26 cellular contexts compared by ENCODE assay signal in the genomic region with DNA sequence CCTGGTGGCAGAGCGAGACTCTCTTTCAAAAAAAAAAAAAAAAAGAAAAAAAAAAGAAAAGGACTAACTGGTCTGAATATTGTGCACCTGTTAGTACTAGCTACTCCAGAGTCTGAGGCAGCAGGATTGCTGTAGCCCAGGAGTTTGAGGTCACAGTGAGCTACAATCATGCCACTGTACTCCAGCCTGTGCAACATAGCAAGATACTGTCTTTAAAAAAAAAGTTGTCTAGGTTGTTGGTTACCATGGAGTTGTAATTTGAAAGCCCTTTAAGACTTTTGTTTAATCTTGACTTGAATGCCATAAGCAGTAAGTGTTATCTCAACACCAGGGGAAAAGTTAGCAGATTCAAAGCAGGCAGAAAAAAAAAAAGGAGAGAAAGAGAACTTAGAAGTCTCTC. TPM values are rescaled to one million over a fixed set of nuclear protein-coding genes. Genes with fewer than 3 reads are reported as not detected.
DNase-seq lines count a peak whose midpoint lies in the region; ATAC-seq and TF ChIP-seq lines count a peak whose summit lies in the region.
"Had no signal": no experiment of that assay in that cellular context is flagged by ENCODE, and none has a peak within 500 bp of the region (broad histone marks: within the 10 kb centered on the region; RNA-seq: fewer than 3 reads in every experiment).

No MANE protein-coding gene starts in this region.

- H3K4me1 Mint-ChIP-seq in activated CD4-positive, alpha-beta T cell treated with anti-CD3 and anti-CD28 coated beads for 36 hours: peaks cover 32% of the 10 kb centered on the region
- peaks cover 12% of the 10 kb centered on the region for H3K4me1 Mint-ChIP-seq in T-helper 17 cell
- peaks cover 30% of the 10 kb centered on the region for H3K4me1 Mint-ChIP-seq in stimulated activated memory B cell treated with anti-CD40 and anti-IgM and Interleukin-4, amounts not matched to agents 10 μg/mL and 1 μg/mL and 100 μg/mL, for 72 hours

- H3K27ac ChIP-seq in lower lobe of right lung: no peak overlapping the region
- H3K27ac ChIP-seq in ascending aorta: no peak overlapping the region
- H3K27ac ChIP-seq: epithelial cell of prostate, heart right ventricle, SJCRH30, tibial artery had no signal

- ATAC-seq in activated CD4-positive, alpha-beta T cell treated with anti-CD3 and anti-CD28 coated beads for 36 hours: peak; percentile 21
- ATAC-seq in T-helper 17 cell (peak; percentile 51), lower lobe of right lung (peak; percentile 49 to 51), GM21515 (IDR thresholded peaks at IDR 0.05; ENCODE audit: unreplicated experiment) (no peak)
- no peak for ATAC-seq in stimulated activated memory B cell treated with anti-CD40 and anti-IgM and Interleukin-4, amounts not matched to agents 10 μg/mL and 1 μg/mL and 100 μg/mL, for 72 hours
- ATAC-seq: heart right ventricle; left lobe of liver; stimulated activated naive CD8-positive, alpha-beta T cell treated with anti-CD3 and anti-CD28 coated beads, Interleukin-15, Interleukin-2, amounts not matched to agents 100 U/mL and 50 U/mL, for 24 hours had no signal

- H3K36me3 ChIP-seq in lower lobe of right lung (no peaks in the 10 kb centered on the region), ascending aorta (no peaks in the 10 kb centered on the region)
- H3K36me3 ChIP-seq: heart right ventricle, SJCRH30, tibial artery had no signal

- H3K27me3 ChIP-seq in lower lobe of right lung (ENCODE audit: low read depth) (no peaks in the 10 kb centered on the region), ascending aorta (no peaks in the 10 kb centered on the region)
- H3K27me3 ChIP-seq: SJCRH30, tibial artery had no signal

- H3K27me3 Mint-ChIP-seq in activated CD4-positive, alpha-beta T cell treated with anti-CD3 and anti-CD28 coated beads for 36 hours: no peaks in the 10 kb centered on the region
- no peaks in the 10 kb centered on the region for H3K27me3 Mint-ChIP-seq in T-helper 17 cell
- no peaks in the 10 kb centered on the region for H3K27me3 Mint-ChIP-seq in stimulated activated memory B cell treated with anti-CD40 and anti-IgM and Interleukin-4, amounts not matched to agents 10 μg/mL and 1 μg/mL and 100 μg/mL, for 72 hours

- H3K27ac Mint-ChIP-seq in activated CD4-positive, alpha-beta T cell treated with anti-CD3 and anti-CD28 coated beads for 36 hours: no peak overlapping the region
- H3K27ac Mint-ChIP-seq in T-helper 17 cell: peak overlapping the region; percentile 11
- H3K27ac Mint-ChIP-seq in stimulated activated memory B cell treated with anti-CD40 and anti-IgM and Interleukin-4, amounts not matched to agents 10 μg/mL and 1 μg/mL and 100 μg/mL, for 72 hours: peak overlapping the region; percentile 75

- H3K36me3 Mint-ChIP-seq in activated CD4-positive, alpha-beta T cell treated with anti-CD3 and anti-CD28 coated beads for 36 hours (ENCODE audit: low read depth): no peaks in the 10 kb centered on the region
- no peaks in the 10 kb centered on the region for H3K36me3 Mint-ChIP-seq in T-helper 17 cell (ENCODE audit: low read depth)
- no peaks in the 10 kb centered on the region for H3K36me3 Mint-ChIP-seq in stimulated activated memory B cell treated with anti-CD40 and anti-IgM and Interleukin-4, amounts not matched to agents 10 μg/mL and 1 μg/mL and 100 μg/mL, for 72 hours

- H3K4me3 ChIP-seq in lower lobe of right lung (no peak overlapping the region), ascending aorta (no peak overlapping the region)
- H3K4me3 ChIP-seq: heart right ventricle, SJCRH30, smooth muscle cell, tibial artery had no signal

- no peak overlapping the region for H3K4me3 Mint-ChIP-seq in activated CD4-positive, alpha-beta T cell treated with anti-CD3 and anti-CD28 coated beads for 36 hours
- H3K4me3 Mint-ChIP-seq in T-helper 17 cell: peak overlapping the region; percentile 5
- H3K4me3 Mint-ChIP-seq in stimulated activated memory B cell treated with anti-CD40 and anti-IgM and Interleukin-4, amounts not matched to agents 10 μg/mL and 1 μg/mL and 100 μg/mL, for 72 hours: no peak overlapping the region

- intact Hi-C loops in activated CD4-positive, alpha-beta T cell treated with anti-CD3 and anti-CD28 coated beads for 36 hours (cut with DNase I, micrococcal nuclease): no loop called here
- intact Hi-C loops in lower lobe of right lung (cut with DNase I) (no loop called here), ascending aorta (cut with DNase I) (no loop called here)

- TF ChIP-seq CTCF in lower lobe of right lung (IDR thresholded peaks at IDR 0.05): no peak
- no peak for TF ChIP-seq CTCF in ascending aorta (IDR thresholded peaks at IDR 0.05)

- no peak for DNase-seq in activated CD4-positive, alpha-beta T cell treated with anti-CD3 and anti-CD28 coated beads for 36 hours
- DNase-seq in activated CD4-positive, alpha-beta T cell treated with anti-CD3 and anti-CD28 coated beads, Interleukin-2, amount 50 U/mL, for 48 hours: no peak
- DNase-seq in T-helper 17 cell (no peak), lower lobe of right lung (no peak), ascending aorta (ENCODE audit: low spot score in 2 of 2) (no peak), activated gamma-delta T cell (lab: John Stamatoyannopoulos, UW) (no peak)
- DNase-seq: AML-193; amniotic stem cell; caudate nucleus; foreskin fibroblast; GOT3; heart right ventricle; SJCRH30; stimulated activated naive CD8-positive, alpha-beta T cell treated with anti-CD3 and anti-CD28 coated beads, Interleukin-15, Interleukin-2, amounts not matched to agents 100 U/mL and 50 U/mL, for 24 hours; T-helper 1 cell; tibial artery had no signal

- POLR2A ChIA-PET in activated CD4-positive, alpha-beta T cell treated with anti-CD3 and anti-CD28 coated beads for 36 hours (lab: Charles Lee): interaction anchor here (0.6 to 0.7 kb wide), 4 partner anchors 37 to 48 kb away, joined by 3 to 7 read pairs (median 6); no protein-coding TSS in a partner anchor

- H3K4me1 ChIP-seq in lower lobe of right lung (peaks cover 11% of the 10 kb centered on the region), ascending aorta (no peaks in the 10 kb centered on the region)
- H3K4me1 ChIP-seq: heart right ventricle, SJCRH30, tibial artery had no signal

- H3K9me3 ChIP-seq in T-helper 17 cell (ENCODE audit: control insufficient read depth, low read length, poor library complexity, severe bottlenecking) (no peaks in the 10 kb centered on the region), lower lobe of right lung (no peaks in the 10 kb centered on the region), ascending aorta (no peaks in the 10 kb centered on the region)
- H3K9me3 ChIP-seq: heart right ventricle, SJCRH30, tibial artery had no signal

- CTCF ChIA-PET in activated CD4-positive, alpha-beta T cell treated with anti-CD3 and anti-CD28 coated beads for 36 hours (lab: Charles Lee): interaction anchor here (0.7 to 1.6 kb wide), 4 partner anchors 22 to 42 kb away, joined by 3 to 5 read pairs (median 4); no protein-coding TSS in a partner anchor

- no peaks in the 10 kb centered on the region for H3K9me3 Mint-ChIP-seq in activated CD4-positive, alpha-beta T cell treated with anti-CD3 and anti-CD28 coated beads for 36 hours (ENCODE audit: low read depth)
- H3K9me3 Mint-ChIP-seq in stimulated activated memory B cell treated with anti-CD40 and anti-IgM and Interleukin-4, amounts not matched to agents 10 μg/mL and 1 μg/mL and 100 μg/mL, for 72 hours: no peaks in the 10 kb centered on the region

RNA-seq across cellular contexts. Expression of a gene that starts 10.9 kb away (rescaled TPM):
- total RNA-seq in activated CD4-positive, alpha-beta T cell treated with anti-CD3 and anti-CD28 coated beads for 36 hours: 10 to 100 TPM; 21.3 to 22.0 TPM
- 100 to 1,000 TPM; 172 to 259 TPM for total RNA-seq in T-helper 17 cell
- total RNA-seq in lower lobe of right lung: 11.2 TPM
- total RNA-seq in ascending aorta: 0.21 TPM
- total RNA-seq: NCI-H460, pulmonary artery endothelial cell, SJCRH30, smooth muscle cell had no signal

RNA-seq across cellular contexts. Expression of a gene that starts 21.4 kb away (rescaled TPM):
- not detected for total RNA-seq in activated CD4-positive, alpha-beta T cell treated with anti-CD3 and anti-CD28 coated beads for 36 hours
- total RNA-seq in T-helper 17 cell (not detected), lower lobe of right lung (not detected), ascending aorta (0.21 TPM)
- total RNA-seq: A172, Daoy, heart right ventricle, mucosa of gallbladder, NCI-H460, pulmonary artery endothelial cell, SJCRH30, smooth muscle cell had no signal

RNA-seq across cellular contexts. Expression of a gene that starts 33.9 kb away (rescaled TPM):
- total RNA-seq in activated CD4-positive, alpha-beta T cell treated with anti-CD3 and anti-CD28 coated beads for 36 hours: 100 to 1,000 TPM; 153 to 168 TPM
- total RNA-seq in T-helper 17 cell (10 to 100 TPM; 74.3 to 89.0 TPM), lower lobe of right lung (21.8 TPM), ascending aorta (28.6 TPM)

RNA-seq across cellular contexts. Expression of a gene that starts 49.7 kb away (rescaled TPM):
- total RNA-seq in activated CD4-positive, alpha-beta T cell treated with anti-CD3 and anti-CD28 coated beads for 36 hours: 100 to 1,000 TPM; 306 to 387 TPM
- 100 to 1,000 TPM; 242 to 254 TPM for total RNA-seq in T-helper 17 cell
- 169 TPM for total RNA-seq in lower lobe of right lung
- 146 TPM for total RNA-seq in ascending aorta

RNA-seq across cellular contexts. Expression of a gene that starts 55.3 kb away (rescaled TPM):
- total RNA-seq in activated CD4-positive, alpha-beta T cell treated with anti-CD3 and anti-CD28 coated beads for 36 hours: under 1 TPM; 0.64 to 0.93 TPM
- 1 to 10 TPM; 2.0 to 3.4 TPM for total RNA-seq in T-helper 17 cell
- 3.2 TPM for total RNA-seq in lower lobe of right lung
- 5.0 TPM for total RNA-seq in ascending aorta

Comparison
In these comparisons a context has a peak if more than half of its experiments do, and no peak if none do; other contexts are left out.
1. ATAC-seq: peak in activated CD4-positive, alpha-beta T cell treated with anti-CD3 and anti-CD28 coated beads for 36 hours (single experiment), T-helper 17 cell (single experiment) and lower lobe of right lung (2 of 2); none in stimulated activated memory B cell treated with anti-CD40 and anti-IgM and Interleukin-4, amounts not matched to agents 10 μg/mL and 1 μg/mL and 100 μg/mL, for 72 hours (single experiment) and GM21515 (single experiment).
2. RNA of a gene that starts 10.9 kb away (total RNA-seq): 172 to 259 TPM in T-helper 17 cell, 21.3 to 22.0 TPM in activated CD4-positive, alpha-beta T cell treated with anti-CD3 and anti-CD28 coated beads for 36 hours and 11.2 TPM in lower lobe of right lung (single experiment); 0.21 TPM in ascending aorta (single experiment); every median in the first group is over 10 times any median in the second.